Comparison of ENCODE assay signal across 14 cellular contexts in genomic region chr14:91364524-91365270, GRCh38. TPM values are rescaled to one million over a fixed set of nuclear protein-coding genes. Genes with fewer than 3 reads are reported as not detected.
DNase-seq lines count a peak whose midpoint lies in the region; ATAC-seq and TF ChIP-seq lines count a peak whose summit lies in the region.
"Had no signal": no experiment of that assay in that cellular context is flagged by ENCODE, and none has a peak within 500 bp of the region (broad histone marks: within the 10 kb centered on the region; RNA-seq: fewer than 3 reads in every experiment).

No MANE protein-coding gene starts in this region.

- no peaks in the 10 kb centered on the region for H3K4me1 ChIP-seq in breast epithelium
- H3K4me1 ChIP-seq: tibial artery had no signal

- intact Hi-C loops in breast epithelium (cut with DNase I; ENCODE audit: low total_unique reads), result no loop called here

- peaks cover 41% of the 10 kb centered on the region for H3K4me1 Mint-ChIP-seq in activated T-helper 17 cell treated with anti-CD3 and anti-CD28 coated beads, Interleukin-2, amount 50 U/mL, for 72 hours
- peaks cover 44 to 98% (median 90%) of the 10 kb centered on the region in 4 donors for H3K4me1 Mint-ChIP-seq in naive thymus-derived CD8-positive, alpha-beta T cell

- H3K27ac Mint-ChIP-seq in activated T-helper 17 cell treated with anti-CD3 and anti-CD28 coated beads, Interleukin-2, amount 50 U/mL, for 72 hours, result peak overlapping the region; percentile 37
- peak overlapping the region; percentile 57 to 98 (median 80) for H3K27ac Mint-ChIP-seq in naive thymus-derived CD8-positive, alpha-beta T cell

- no peaks in the 10 kb centered on the region for H3K36me3 ChIP-seq in breast epithelium
- H3K36me3 ChIP-seq: esophagus muscularis mucosa, tibial artery had no signal

- H3K9me3 ChIP-seq in breast epithelium, result no peaks in the 10 kb centered on the region
- H3K9me3 ChIP-seq: esophagus muscularis mucosa, tibial artery had no signal

- POLR2A ChIA-PET in naive thymus-derived CD8-positive, alpha-beta T cell (lab: Charles Lee), result interaction anchor here (0.7 to 5.1 kb wide), 6 partner anchors 9 to 50 kb away, joined by 3 to 37 read pairs (median 4); no protein-coding TSS in a partner anchor

- ATAC-seq in activated T-helper 17 cell treated with anti-CD3 and anti-CD28 coated beads, Interleukin-2, amount 50 U/mL, for 72 hours (replicated peaks), result no peak
- ATAC-seq in naive thymus-derived CD8-positive, alpha-beta T cell, result no peak

- H3K27me3 ChIP-seq in HL-60 (ENCODE audit: insufficient read depth, poor library complexity, severe bottlenecking) (no peaks in the 10 kb centered on the region), breast epithelium (no peaks in the 10 kb centered on the region)
- H3K27me3 ChIP-seq: esophagus muscularis mucosa, hepatocyte, tibial artery had no signal

- no peak overlapping the region for H3K4me3 Mint-ChIP-seq in activated T-helper 17 cell treated with anti-CD3 and anti-CD28 coated beads, Interleukin-2, amount 50 U/mL, for 72 hours
- H3K4me3 Mint-ChIP-seq in naive thymus-derived CD8-positive, alpha-beta T cell, result peak overlapping the region in 9 of 10 donors; percentile 15 to 55 (median 30)

- TF ChIP-seq POLR2A in breast epithelium (IDR thresholded peaks at IDR 0.05), result no peak

- peak overlapping the region; percentile 74 for H3K27ac ChIP-seq in HL-60 (replicated peaks)
- H3K27ac ChIP-seq in breast epithelium, result no peak overlapping the region
- H3K27ac ChIP-seq: esophagus muscularis mucosa, hepatocyte, tibial artery had no signal

- TF ChIP-seq CTCF in HL-60 (IDR thresholded peaks at IDR 0.05; ENCODE audit: insufficient read depth, low read length) (no peak), breast epithelium (IDR thresholded peaks at IDR 0.05) (no peak)

- no peaks in the 10 kb centered on the region for H3K9me3 Mint-ChIP-seq in activated T-helper 17 cell treated with anti-CD3 and anti-CD28 coated beads, Interleukin-2, amount 50 U/mL, for 72 hours
- no peaks in the 10 kb centered on the region for H3K9me3 Mint-ChIP-seq in naive thymus-derived CD8-positive, alpha-beta T cell

- H3K4me3 ChIP-seq in GM08714 (ENCODE audit: low read length) (peak overlapping the region; percentile 5; the same call in 1 of the 2 replicates), HL-60 (replicated peaks; ENCODE audit: insufficient read depth, low read length) (no peak overlapping the region), breast epithelium (no peak overlapping the region)
- H3K4me3 ChIP-seq: esophagus muscularis mucosa, hepatocyte, tibial artery had no signal

- peaks cover 18% of the 10 kb centered on the region for H3K36me3 Mint-ChIP-seq in activated T-helper 17 cell treated with anti-CD3 and anti-CD28 coated beads, Interleukin-2, amount 50 U/mL, for 72 hours (ENCODE audit: low read depth)
- peaks cover 0 to 21% (median 0%) of the 10 kb centered on the region in 3 donors for H3K36me3 Mint-ChIP-seq in naive thymus-derived CD8-positive, alpha-beta T cell

- H3K27me3 Mint-ChIP-seq in activated T-helper 17 cell treated with anti-CD3 and anti-CD28 coated beads, Interleukin-2, amount 50 U/mL, for 72 hours, result no peaks in the 10 kb centered on the region
- no peaks in the 10 kb centered on the region for H3K27me3 Mint-ChIP-seq in naive thymus-derived CD8-positive, alpha-beta T cell

- DNase-seq in HL-60 (ENCODE audit: low read depth in 1 of 2, low spot score in 1 of 2) (no peak), DMS53 (lab: John Stamatoyannopoulos, UW) (no peak), NCI-H146 treated with DMSO at 0.1 percent for 48 hours (lab: John Stamatoyannopoulos, UW; ENCODE audit: unreplicated experiment) (no peak), NCI-H1930 (lab: John Stamatoyannopoulos, UW) (no peak), breast epithelium (ENCODE audit: low spot score in 2 of 2) (no peak)
- no peak for DNase-seq in naive thymus-derived CD8-positive, alpha-beta T cell
- DNase-seq: activated CD4-positive, alpha-beta T cell treated with anti-CD3 and anti-CD28 coated beads for 1 hour; activated gamma-delta T cell treated with Interleukin-2 at 50 U/mL for 16 hours; NCI-H2029 treated with DMSO at 0.1 percent for 48 hours; tibial artery had no signal

RNA-seq across cellular contexts. Expression of gene CCDC88C, which starts 52.9 kb away (rescaled TPM):
- 100 to 1,000 TPM; 143 to 172 TPM for total RNA-seq in activated T-helper 17 cell treated with anti-CD3 and anti-CD28 coated beads, Interleukin-2, amount 50 U/mL, for 72 hours
- 100 to 1,000 TPM; 300 to 322 TPM for total RNA-seq in naive thymus-derived CD8-positive, alpha-beta T cell
- 10 to 100 TPM; 23.4 to 41.9 (median 24.0) TPM for polyA plus RNA-seq in naive thymus-derived CD8-positive, alpha-beta T cell
- 10 to 100 TPM in 2 of 3 donors, 1 to 10 TPM in 1; 5.8 to 25.9 (median 19.3) TPM for total RNA-seq in breast epithelium

Comparison
In these comparisons a context has a peak if more than half of its experiments do, and no peak if none do; other contexts are left out.
1. RNA of gene CCDC88C, which starts 52.9 kb away (total RNA-seq): 300 to 322 TPM in naive thymus-derived CD8-positive, alpha-beta T cell and 143 to 172 TPM in activated T-helper 17 cell treated with anti-CD3 and anti-CD28 coated beads, Interleukin-2, amount 50 U/mL, for 72 hours; 5.8 to 25.9 TPM in breast epithelium; every median in the first group is over 4 times any median in the second.